In genomic region chr12:124565656-124566180, GRCh38 we compare ENCODE assay signal across 8 cellular contexts. TPM values are rescaled to one million over a fixed set of nuclear protein-coding genes. Genes with fewer than 3 reads are reported as not detected.
A peak's percentile ranks its signal among the peaks of the same experiment; 100 is the strongest.
DNase-seq lines count a peak whose midpoint lies in the region; ATAC-seq and TF ChIP-seq lines count a peak whose summit lies in the region.

No MANE protein-coding gene starts in this region.

- peak overlapping the region; percentile 97 for H3K9ac ChIP-seq in GM23248

- peak; percentile 35 for DNase-seq in GM23248
- peak; percentile 10 for DNase-seq in WTC11 (ENCODE audit: low spot score)
- peak in 1 of 3 donors; percentile 63 for DNase-seq in right cardiac atrium
- no peak for DNase-seq in stimulated activated CD4-positive, alpha-beta T cell treated with anti-CD3 and anti-CD28 coated beads, Interleukin-4, amount 100 ng/mL, for 1 hour
- no peak for DNase-seq in iPS-NIHi11 (ENCODE audit: low spot score)

- WGBS in GM23248 (ENCODE audit: low coverage in 1 of 2, low lambda C conversion rate in 2 of 2, missing lambda C conversion rate in 2 of 2), 2 experiments, result 4 to 9% methylated on average over 9 to 14 of the region's 14 CpGs
- WGBS in right cardiac atrium, result 5% methylated on average over 14 of the region's 14 CpGs

- H3K4me1 ChIP-seq in GM23248 (ENCODE audit: insufficient read depth), result peaks cover 12% of the 10 kb centered on the region
- H3K4me1 ChIP-seq in right cardiac atrium (ENCODE audit: control insufficient read depth, insufficient read depth, low read length), result peaks cover 11% of the 10 kb centered on the region

- no peaks in the 10 kb centered on the region for H3K9me3 Mint-ChIP-seq in WTC11

- H3K27me3 ChIP-seq in GM23248 (replicated peaks; ENCODE audit: insufficient read depth) (no peaks in the 10 kb centered on the region), right cardiac atrium (ENCODE audit: control insufficient read depth, insufficient read depth) (no peaks in the 10 kb centered on the region)

- intact Hi-C loops in right cardiac atrium (cut with DNase I), result loop anchor here (5.0 to 10.0 kb wide), 8 partner anchors 48 to 202 kb away; no protein-coding TSS in a partner anchor

- peak overlapping the region; percentile 65; the same call in 1 of the 2 replicates for H3K27ac Mint-ChIP-seq in WTC11

- peak overlapping the region; percentile 90 for H3K27ac ChIP-seq in GM23248
- H3K27ac ChIP-seq in right cardiac atrium (ENCODE audit: low read length), result peak overlapping the region; percentile 89
- H3K27ac ChIP-seq in skin epidermis, result peak overlapping the region in 20 of 21 experiments; percentile 87 to 99 (median 97)

- H3K4me3 ChIP-seq in GM23248 (peak overlapping the region; percentile 97), right cardiac atrium (ENCODE audit: low read length) (peak overlapping the region; percentile 84), skin epidermis (peak overlapping the region; percentile 72 to 99 (median 94))

- H3K36me3 ChIP-seq in GM23248 (ENCODE audit: low read depth), result no peaks in the 10 kb centered on the region

- H3K4me1 Mint-ChIP-seq in WTC11, result peaks cover 65% of the 10 kb centered on the region

- H3K27me3 Mint-ChIP-seq in WTC11 (ENCODE audit: low read depth), result no peaks in the 10 kb centered on the region

- peaks cover 63% of the 10 kb centered on the region for H3K79me2 ChIP-seq in GM23248 (ENCODE audit: insufficient read depth)

- no peak for TF ChIP-seq CTCF in WTC11 (IDR thresholded peaks at IDR 0.05)

- peak overlapping the region; percentile 87 for H3K4me2 ChIP-seq in GM23248 (ENCODE audit: unreplicated experiment)

- 0 out of 2 replicates have a peak overlapping the region, but pooled peaks have one; percentile 53 for H2AFZ ChIP-seq in GM23248

- H3K9me2 ChIP-seq in GM23248 (ENCODE audit: insufficient read depth), result no peaks in the 10 kb centered on the region

- POLR2A ChIA-PET in WTC11 (lab: Charles Lee), result no interaction called here

- ATAC-seq in WTC11 (no peak), right cardiac atrium (no peak), GM19328 (IDR thresholded peaks at IDR 0.05; ENCODE audit: unreplicated experiment) (no peak), GM18498 (IDR thresholded peaks at IDR 0.05; ENCODE audit: unreplicated experiment) (no peak)

- CTCF ChIA-PET in WTC11 (lab: Charles Lee), result interaction anchor here (0.9 to 1.6 kb wide), 6 partner anchors 8 to 199 kb away, joined by 3 to 5 read pairs (median 4); no protein-coding TSS in a partner anchor

- peak overlapping the region; percentile 84 for H3K4me3 Mint-ChIP-seq in WTC11

- no peaks in the 10 kb centered on the region for H3K36me3 Mint-ChIP-seq in WTC11

- no peaks in the 10 kb centered on the region for H4K20me1 ChIP-seq in GM23248 (ENCODE audit: insufficient read depth)

- H3K9me3 ChIP-seq in GM23248 (ENCODE audit: low read depth) (no peaks in the 10 kb centered on the region), right cardiac atrium (ENCODE audit: control insufficient read depth, low read length) (no peaks in the 10 kb centered on the region)

- in situ Hi-C loops in GM23248 (cut with MboI), result loop anchor here (5.0 kb wide), 1 partner anchor 202 kb away; no protein-coding TSS in a partner anchor

- H3F3A ChIP-seq in GM23248 (ENCODE audit: insufficient read depth), result no peaks in the 10 kb centered on the region

TF ChIP-seq in WTC11, 78 proteins besides CTCF, POLR2A, EP300 and RAD21:
- TF ChIP-seq GTF2I (CRISPR knock-in tag; conservative IDR thresholded peaks at IDR 0.05), result no peak
- no peak for TF ChIP-seq JUN (CRISPR knock-in tag; IDR thresholded peaks at IDR 0.05)
- TF ChIP-seq HMGXB4 (CRISPR knock-in tag; IDR thresholded peaks at IDR 0.05), result no peak
- no peak for TF ChIP-seq CREM (CRISPR knock-in tag; IDR thresholded peaks at IDR 0.05)
- no peak for TF ChIP-seq NFE2L1 (CRISPR knock-in tag; IDR thresholded peaks at IDR 0.05)
- no peak for TF ChIP-seq GRHL2 (CRISPR knock-in tag; IDR thresholded peaks at IDR 0.05; ENCODE audit: insufficient replicate concordance, severe bottlenecking)
TF ChIP-seq in WTC11: peak in this region for 0.

RNA-seq across cellular contexts. Expression of gene NCOR2, which starts 1.7 kb away (rescaled TPM):
- total RNA-seq in GM23248 (2014; rRNA removed; shearing (Covaris generic)), result 37.7 and 66.0 TPM in 2 replicates
- polyA plus RNA-seq in GM23248 (2016; fragmentation: Nextera tagmentation; extraction: Ambion mirVana) (40.8 and 43.5 TPM in 2 replicates), right cardiac atrium (66.4 TPM)
- total RNA-seq in WTC11 (2021) (283 to 326 TPM (median 304 TPM) in 3 replicates), right cardiac atrium (100 to 1,000 TPM; 137 to 166 (median 146) TPM)

Comparison
In these comparisons a context has a peak if more than half of its experiments do, and no peak if none do; other contexts are left out.
1. DNase-seq: peak in GM23248 (single experiment) and WTC11 (single experiment); none in stimulated activated CD4-positive, alpha-beta T cell treated with anti-CD3 and anti-CD28 coated beads, Interleukin-4, amount 100 ng/mL, for 1 hour (single experiment) and iPS-NIHi11 (single experiment).
2. Peak in every context shown above with its lines, with median percentiles within 50 percentile points of each other: H3K27ac ChIP-seq and H3K4me3 ChIP-seq.